In genomic region chr3:56801597-56802410, GRCh38 we compare ENCODE assay signal across 8 cellular contexts. TPM values are rescaled to one million over a fixed set of nuclear protein-coding genes. Genes with fewer than 3 reads are reported as not detected.
DNase-seq lines count a peak whose midpoint lies in the region; ATAC-seq and TF ChIP-seq lines count a peak whose summit lies in the region.

Gene ARHGEF3 (minus strand): TSS chr3:56801949. CDS start chr3:56801798, 151 bp downstream.

- no peaks in the 10 kb centered on the region for H3K36me3 ChIP-seq in Panc1 (ENCODE audit: control insufficient read depth, insufficient read depth, low read length)

- H3K27ac ChIP-seq in Panc1 (ENCODE audit: low read length): peak within 1 kb of the TSS; percentile 65

- H3K4me1 Mint-ChIP-seq in Calu3 (ENCODE audit: low read depth, unreplicated experiment): peaks cover 10% of the 10 kb centered on the region
- peaks cover 25% of the 10 kb centered on the region for H3K4me1 Mint-ChIP-seq in activated T-helper 17 cell treated with anti-CD3 and anti-CD28 coated beads, Interleukin-2, amount 50 U/mL, for 72 hours
- H3K4me1 Mint-ChIP-seq in natural killer cell: peaks cover 43 to 45% of the 10 kb centered on the region in 2 donors

- DNase-seq in Calu3 (peak; percentile 80), GM20000 (ENCODE audit: low spot score) (peak; percentile 92), HT1080 (ENCODE audit: low read depth) (peak; percentile 70), Panc1 (ENCODE audit: low read depth, low spot score) (peak; percentile 43), fibroblast of mammary gland (ENCODE audit: low read depth) (peak; percentile 60), natural killer cell (peak; percentile 84)
- DNase-seq in stimulated activated naive CD8-positive, alpha-beta T cell treated with anti-CD3 and anti-CD28 coated beads, Interleukin-15, Interleukin-2, amounts not matched to agents 100 U/mL and 50 U/mL, for 24 hours: peak; percentile 91

- CTCF ChIA-PET in Calu3 (lab: Charles Lee): interaction anchor here (0.7 to 1.5 kb wide), 17 partner anchors 10 to 753 kb away, joined by 3 to 12 read pairs (median 6); no protein-coding TSS in a partner anchor
- CTCF ChIA-PET in Panc1 (lab: Charles Lee): interaction anchor here (0.6 to 0.9 kb wide), 3 partner anchors 21 to 100 kb away, joined by 3 to 9 read pairs (median 4); no protein-coding TSS in a partner anchor

- no peaks in the 10 kb centered on the region for H3K27me3 ChIP-seq in Panc1 (ENCODE audit: control insufficient read depth, insufficient read depth, low read length)

- peak within 1 kb of the TSS; percentile 58 to 70 for H3K4me3 ChIP-seq in Panc1 (ENCODE audit: low read depth in 2 of 2, low read length in 2 of 2)
- peak within 1 kb of the TSS; percentile 76 for H3K4me3 ChIP-seq in fibroblast of mammary gland (ENCODE audit: control insufficient read depth, low read depth, low read length)

- TF ChIP-seq CTCF in Calu3 (IDR thresholded peaks at IDR 0.05; ENCODE audit: unreplicated experiment) (no peak), GM20000 (IDR thresholded peaks at IDR 0.05; ENCODE audit: extremely low read depth, missing control alignments) (peak; percentile 37), Panc1 (IDR thresholded peaks at IDR 0.05) (peak; percentile 78), fibroblast of mammary gland (conservative IDR thresholded peaks at IDR 0.05; ENCODE audit: control insufficient read depth, insufficient read depth, low read depth, low read length) (peak; percentile 56), natural killer cell (IDR thresholded peaks at IDR 0.05) (peak; percentile 70)

- H3K36me3 Mint-ChIP-seq in Calu3 (ENCODE audit: insufficient read depth, unreplicated experiment): peaks cover 16% of the 10 kb centered on the region
- peaks cover 13% of the 10 kb centered on the region for H3K36me3 Mint-ChIP-seq in activated T-helper 17 cell treated with anti-CD3 and anti-CD28 coated beads, Interleukin-2, amount 50 U/mL, for 72 hours (ENCODE audit: low read depth)
- H3K36me3 Mint-ChIP-seq in natural killer cell: no peaks in the 10 kb centered on the region

- peak within 1 kb of the TSS; percentile 75 for H3K4me3 Mint-ChIP-seq in Calu3 (ENCODE audit: low read depth, unreplicated experiment)
- peak within 1 kb of the TSS; percentile 88 for H3K4me3 Mint-ChIP-seq in activated T-helper 17 cell treated with anti-CD3 and anti-CD28 coated beads, Interleukin-2, amount 50 U/mL, for 72 hours
- H3K4me3 Mint-ChIP-seq in natural killer cell: peak within 1 kb of the TSS; percentile 90

- BruUV-seq in Calu3 (replicated peaks; lab: Mats Ljungman, UMichigan) (no TSS peak), Panc1 (replicated peaks; lab: Mats Ljungman, UMichigan) (no TSS peak)

- H3K27ac Mint-ChIP-seq in Calu3 (ENCODE audit: unreplicated experiment): peak within 1 kb of the TSS; percentile 48
- peak within 1 kb of the TSS; percentile 62 for H3K27ac Mint-ChIP-seq in activated T-helper 17 cell treated with anti-CD3 and anti-CD28 coated beads, Interleukin-2, amount 50 U/mL, for 72 hours
- peak within 1 kb of the TSS; percentile 92 for H3K27ac Mint-ChIP-seq in natural killer cell

- H3K9me3 Mint-ChIP-seq in Calu3 (ENCODE audit: low read depth, unreplicated experiment) (no peaks in the 10 kb centered on the region), natural killer cell (no peaks in the 10 kb centered on the region)
- H3K9me3 Mint-ChIP-seq in activated T-helper 17 cell treated with anti-CD3 and anti-CD28 coated beads, Interleukin-2, amount 50 U/mL, for 72 hours: no peaks in the 10 kb centered on the region

- H3K9me3 ChIP-seq in Panc1 (ENCODE audit: control insufficient read depth, insufficient read depth, low read depth, low read length): no peaks in the 10 kb centered on the region

- POLR2A ChIA-PET in Panc1 (lab: Charles Lee): interaction anchor here (0.7 to 0.8 kb wide), 2 partner anchors 102 to 422 kb away, joined by 4 to 7 read pairs; no protein-coding TSS in a partner anchor

- in situ Hi-C loops in Panc1 (cut with HindIII; ENCODE audit: low pct_unique_long_range_greater_than_20kb, low sequenced_read_pairs): no loop called here

- peaks cover 9% of the 10 kb centered on the region for H3K4me1 ChIP-seq in Panc1 (ENCODE audit: control insufficient read depth, insufficient read depth, low read length)

- H3K27me3 Mint-ChIP-seq in Calu3 (ENCODE audit: unreplicated experiment) (no peaks in the 10 kb centered on the region), natural killer cell (ENCODE audit: low read depth in 2 of 2) (no peaks in the 10 kb centered on the region)
- H3K27me3 Mint-ChIP-seq in activated T-helper 17 cell treated with anti-CD3 and anti-CD28 coated beads, Interleukin-2, amount 50 U/mL, for 72 hours: no peaks in the 10 kb centered on the region

- ATAC-seq in Panc1: peak; percentile 99
- peak; percentile 82 for ATAC-seq in activated T-helper 17 cell treated with anti-CD3 and anti-CD28 coated beads, Interleukin-2, amount 50 U/mL, for 72 hours (replicated peaks)
- peak; percentile 85 to 95 (median 91) for ATAC-seq in natural killer cell
- peak; percentile 88 for ATAC-seq in stimulated activated naive CD8-positive, alpha-beta T cell treated with anti-CD3 and anti-CD28 coated beads, Interleukin-15, Interleukin-2, amounts not matched to agents 100 U/mL and 50 U/mL, for 24 hours

- intact Hi-C loops in Calu3 (cut with micrococcal nuclease; ENCODE audit: unreplicated experiment): loop anchor here (1.0 to 2.0 kb wide), 2 partner anchors 100 to 191 kb away; no protein-coding TSS in a partner anchor
- intact Hi-C loops in Panc1 (cut with micrococcal nuclease; ENCODE audit: unreplicated experiment): loop anchor here (5.0 kb wide), 1 partner anchor 185 kb away; no protein-coding TSS in a partner anchor
- intact Hi-C loops in natural killer cell (cut with micrococcal nuclease): loop anchor here (1.0 to 5.0 kb wide), 6 partner anchors 67 to 425 kb away; partner anchors contain the start of genes APPL1 and CCDC66

RNA-seq across cellular contexts. Expression of gene ARHGEF3, which starts in this region (rescaled TPM):
- 20.9 and 21.8 TPM in 2 replicates for total RNA-seq in Calu3 (2022)
- total RNA-seq in HT1080 (2014; rRNA removed; shearing (Covaris generic)): 9.0 and 14.6 TPM in 2 replicates
- 14.0 and 20.4 TPM in 2 replicates for polyA plus RNA-seq in HT1080 (2015; cell fraction: cytosol; rRNA removed)
- 17.9 and 23.5 TPM in 2 replicates for polyA plus RNA-seq in HT1080 (2015; cell fraction: nucleus; rRNA removed)
- total RNA-seq in Panc1 (2021; ENCODE audit: unreplicated experiment): 19.8 TPM
- polyA plus RNA-seq in Panc1 (2012; ENCODE audit: insufficient read length): 14.3 TPM
- 10 to 100 TPM; 12.3 to 17.0 TPM for total RNA-seq in activated T-helper 17 cell treated with anti-CD3 and anti-CD28 coated beads, Interleukin-2, amount 50 U/mL, for 72 hours
- 100 to 1,000 TPM; 112 to 211 (median 135) TPM for total RNA-seq in natural killer cell

Comparison
In these comparisons a context has a peak if more than half of its experiments do, and no peak if none do; other contexts are left out.
1. Peak in every context shown above with its lines: DNase-seq, ATAC-seq, H3K4me3 ChIP-seq and H3K27ac ChIP-seq.